In genomic region chr20:37346232-37346525, GRCh38 we compare ENCODE assay signal across 9 cellular contexts. TPM values are rescaled to one million over a fixed set of nuclear protein-coding genes. Genes with fewer than 3 reads are reported as not detected.
DNase-seq lines count a peak whose midpoint lies in the region; ATAC-seq and TF ChIP-seq lines count a peak whose summit lies in the region.
"Had no signal": no experiment of that assay in that cellular context is flagged by ENCODE, and none has a peak within 500 bp of the region (broad histone marks: within the 10 kb centered on the region; RNA-seq: fewer than 3 reads in every experiment).

No MANE protein-coding gene starts in this region.

- H3K4me1 Mint-ChIP-seq in chondrocyte (ENCODE audit: low read depth) (peaks cover 27% of the 10 kb centered on the region), naive B cell (peaks cover 26 to 49% (median 46%) of the 10 kb centered on the region in 3 donors)

- no peaks in the 10 kb centered on the region for H3K36me3 Mint-ChIP-seq in chondrocyte (ENCODE audit: low read depth)
- no peaks in the 10 kb centered on the region for H3K36me3 Mint-ChIP-seq in naive B cell
- H3K36me3 Mint-ChIP-seq: activated CD8-positive, alpha-beta memory T cell treated with anti-CD3 and anti-CD28 coated beads, Interleukin-2, amount 10 ng/mL, durations not matched to agents 7 days and 5 days had no signal

- peak overlapping the region; percentile 66 for H3K4me3 Mint-ChIP-seq in chondrocyte (ENCODE audit: unreplicated experiment)
- H3K4me3 Mint-ChIP-seq in naive B cell: peak overlapping the region in 2 of 8 donors; percentile 83 to 89

- H3K27ac Mint-ChIP-seq in chondrocyte (ENCODE audit: unreplicated experiment) (no peak overlapping the region), naive B cell (no peak overlapping the region)
- H3K27ac Mint-ChIP-seq: activated CD8-positive, alpha-beta memory T cell treated with anti-CD3 and anti-CD28 coated beads, Interleukin-2, amount 10 ng/mL, durations not matched to agents 7 days and 5 days had no signal

- in situ Hi-C loops in ACHN (cut with HindIII; ENCODE audit: low pct_ligation_motif_present, low pct_unique_long_range_greater_than_20kb, low sequenced_read_pairs): no loop called here

- no peak for TF ChIP-seq CTCF in chondrocyte (IDR thresholded peaks at IDR 0.05)

- ATAC-seq in HG02642 (IDR thresholded peaks at IDR 0.05; ENCODE audit: poor library complexity, unreplicated experiment) (peak; percentile 11), naive B cell (ENCODE audit: low read depth in 2 of 2) (peak; percentile 20 to 42), HG02623 (IDR thresholded peaks at IDR 0.05; ENCODE audit: unreplicated experiment) (no peak)

- DNase-seq in ACHN (peak; percentile 19), chondrocyte (ENCODE audit: low spot score) (no peak), naive B cell (no peak), HUDEP-2 (lab: John Stamatoyannopoulos, UW; ENCODE audit: unreplicated experiment in 76 of 76) (no peak), posterior cingulate gyrus (no peak)
- DNase-seq in activated T-cell treated with anti-CD3 and anti-CD28 coated beads, Interleukin-2, amount 50 U/mL, for 48 hours: no peak

- intact Hi-C loops in posterior cingulate gyrus (cut with DNase I): no loop called here

- no peaks in the 10 kb centered on the region for H3K27me3 Mint-ChIP-seq in chondrocyte (ENCODE audit: low read depth)
- no peaks in the 10 kb centered on the region for H3K27me3 Mint-ChIP-seq in naive B cell
- H3K27me3 Mint-ChIP-seq: activated CD8-positive, alpha-beta memory T cell treated with anti-CD3 and anti-CD28 coated beads, Interleukin-2, amount 10 ng/mL, durations not matched to agents 7 days and 5 days had no signal

- H3K9me3 Mint-ChIP-seq in chondrocyte (ENCODE audit: low read depth): no peaks in the 10 kb centered on the region
- H3K9me3 Mint-ChIP-seq in naive B cell: no peaks in the 10 kb centered on the region

RNA-seq across cellular contexts. Expression of gene SRC, which starts 0.2 kb away (rescaled TPM):
- 16.0 to 25.7 TPM (median 25.1 TPM) in 3 replicates for total RNA-seq in chondrocyte
- polyA plus RNA-seq in naive B cell (ENCODE audit: low read depth in 6 of 6): 1 to 10 TPM in 5 of 6 donors, not detected in 1; 1.2 to 2.3 (median 1.7) TPM

RNA-seq across cellular contexts. Expression of gene MANBAL, which starts 56.7 kb away (rescaled TPM):
- total RNA-seq in chondrocyte: 30.9 to 34.1 TPM (median 32.5 TPM) in 3 replicates
- polyA plus RNA-seq in naive B cell (ENCODE audit: low read depth in 6 of 6): 10 to 100 TPM; 19.4 to 39.0 (median 25.7) TPM
